18 cellular contexts compared by ENCODE assay signal in the genomic region with DNA sequence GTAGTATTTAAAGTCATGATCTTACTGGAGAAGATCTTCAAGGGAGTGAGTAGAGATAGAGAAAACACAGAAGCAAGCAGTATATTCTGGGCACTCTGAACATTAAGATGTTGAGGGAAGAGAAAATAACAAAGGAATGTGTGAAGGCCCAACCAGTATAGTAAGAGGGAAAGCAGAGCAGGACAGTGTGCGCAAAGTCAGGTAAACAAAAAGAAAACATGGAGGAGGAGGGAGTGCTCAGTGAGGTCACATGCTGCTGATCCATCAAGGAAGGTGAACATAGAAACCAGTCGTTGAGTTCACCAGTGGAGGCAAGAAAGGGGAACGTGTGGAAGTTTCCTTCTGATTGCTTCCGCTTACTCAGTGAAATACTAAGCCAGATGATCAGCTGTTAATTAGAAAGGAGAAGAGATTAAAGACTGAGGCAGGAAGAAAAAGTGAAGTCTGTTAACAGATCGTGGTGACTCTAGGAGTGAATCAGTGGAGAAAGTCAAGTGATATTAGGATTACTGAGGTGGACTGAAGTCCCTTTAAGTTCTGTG. TPM values are rescaled to one million over a fixed set of nuclear protein-coding genes. Genes with fewer than 3 reads are reported as not detected.
A peak's percentile ranks its signal among the peaks of the same experiment; 100 is the strongest.
DNase-seq lines count a peak whose midpoint lies in the region; ATAC-seq and TF ChIP-seq lines count a peak whose summit lies in the region.
"Had no signal": no experiment of that assay in that cellular context is flagged by ENCODE, and none has a peak within 500 bp of the region (broad histone marks: within the 10 kb centered on the region; RNA-seq: fewer than 3 reads in every experiment).

No MANE protein-coding gene starts in this region.

- no peak for TF ChIP-seq CTCF in fibroblast of mammary gland (conservative IDR thresholded peaks at IDR 0.05; ENCODE audit: control insufficient read depth, insufficient read depth, low read depth, low read length)

- intact Hi-C loops in posterior vena cava (cut with DNase I) = no loop called here

- DNase-seq in CD1c-positive myeloid dendritic cell (ENCODE audit: extremely low spot score) (peak; percentile 38), MV-4-11 (lab: John Stamatoyannopoulos, UW) (peak; percentile 84), RKO (ENCODE audit: low spot score) (peak; percentile 10), fibroblast of mammary gland (ENCODE audit: low read depth) (peak; percentile 2), posterior vena cava (ENCODE audit: low spot score) (no peak), NCI-H748 treated with DMSO at 0.1 percent for 48 hours (lab: John Stamatoyannopoulos, UW) (no peak)
- DNase-seq in natural killer cell treated with Interleukin-12 subunit alpha and Interleukin-12 subunit beta and Interleukin-15 and Interleukin-18, amount 100 ng/mL, for 72 hours (ENCODE audit: low spot score) = no peak
- DNase-seq in activated CD4-positive, alpha-beta T cell treated with anti-CD3 and anti-CD28 coated beads, Interleukin-2, amount 50 U/mL, for 4 hours = no peak
- DNase-seq: C1 segment of cervical spinal cord; DMS79; NCI-H1048; NCI-H1436; NCI-H1930; NCI-H2171; NCI-H526 treated with DMSO at 0.1 percent for 48 hours; NK-92 treated with Interleukin-12 subunit alpha and Interleukin-12 subunit beta, amount 100 ng/mL, for 24 hours; PC-9; SW 1271 had no signal

- peaks cover 12% of the 10 kb centered on the region for H3K36me3 Mint-ChIP-seq in natural killer cell treated with Interleukin-12 subunit alpha and Interleukin-12 subunit beta and Interleukin-15 and Interleukin-18, amount 100 ng/mL, for 72 hours

- no peaks in the 10 kb centered on the region for H3K27me3 Mint-ChIP-seq in natural killer cell treated with Interleukin-12 subunit alpha and Interleukin-12 subunit beta and Interleukin-15 and Interleukin-18, amount 100 ng/mL, for 72 hours

- H3K4me3 ChIP-seq in fibroblast of mammary gland (ENCODE audit: control insufficient read depth, low read depth, low read length) = no peak overlapping the region
- H3K4me3 ChIP-seq: PC-9 had no signal

- H3K9me3 Mint-ChIP-seq in natural killer cell treated with Interleukin-12 subunit alpha and Interleukin-12 subunit beta and Interleukin-15 and Interleukin-18, amount 100 ng/mL, for 72 hours = no peaks in the 10 kb centered on the region

- no peaks in the 10 kb centered on the region for H3K4me1 Mint-ChIP-seq in natural killer cell treated with Interleukin-12 subunit alpha and Interleukin-12 subunit beta and Interleukin-15 and Interleukin-18, amount 100 ng/mL, for 72 hours (ENCODE audit: low read depth in 2 of 2)

- ATAC-seq in natural killer cell treated with Interleukin-12 subunit alpha and Interleukin-12 subunit beta and Interleukin-15 and Interleukin-18, amount 100 ng/mL, for 72 hours = no peak

- H3K4me3 Mint-ChIP-seq in natural killer cell treated with Interleukin-12 subunit alpha and Interleukin-12 subunit beta and Interleukin-15 and Interleukin-18, amount 100 ng/mL, for 72 hours = no peak overlapping the region

- no peak overlapping the region for H3K27ac Mint-ChIP-seq in natural killer cell treated with Interleukin-12 subunit alpha and Interleukin-12 subunit beta and Interleukin-15 and Interleukin-18, amount 100 ng/mL, for 72 hours

RNA-seq across cellular contexts. Expression of a gene that starts 47.2 kb away (rescaled TPM):
- 10 to 100 TPM; 54.8 to 65.3 TPM for total RNA-seq in posterior vena cava
- 10 to 100 TPM; 62.3 to 84.6 TPM for total RNA-seq in natural killer cell treated with Interleukin-12 subunit alpha and Interleukin-12 subunit beta and Interleukin-15 and Interleukin-18, amount 100 ng/mL, for 72 hours

Comparison
In these comparisons a context has a peak if more than half of its experiments do, and no peak if none do; other contexts are left out.
1. DNase-seq: peak in CD1c-positive myeloid dendritic cell (single experiment), MV-4-11 (single experiment), RKO (single experiment) and fibroblast of mammary gland (single experiment); none in posterior vena cava (single experiment), NCI-H748 treated with DMSO at 0.1 percent for 48 hours (single experiment), natural killer cell treated with Interleukin-12 subunit alpha and Interleukin-12 subunit beta and Interleukin-15 and Interleukin-18, amount 100 ng/mL, for 72 hours (single experiment) and activated CD4-positive, alpha-beta T cell treated with anti-CD3 and anti-CD28 coated beads, Interleukin-2, amount 50 U/mL, for 4 hours (0 of 2).